In genomic region chr17:83082435-83082834, GRCh38 we compare ENCODE assay signal across 10 cellular contexts. TPM values are rescaled to one million over a fixed set of nuclear protein-coding genes. Genes with fewer than 3 reads are reported as not detected.
A peak's percentile ranks its signal among the peaks of the same experiment; 100 is the strongest.
DNase-seq lines count a peak whose midpoint lies in the region; ATAC-seq and TF ChIP-seq lines count a peak whose summit lies in the region.
"Had no signal": no experiment of that assay in that cellular context is flagged by ENCODE, and none has a peak within 500 bp of the region (broad histone marks: within the 10 kb centered on the region; RNA-seq: fewer than 3 reads in every experiment).

No MANE protein-coding gene starts in this region.

- no peaks in the 10 kb centered on the region for H3K9me3 Mint-ChIP-seq in T-helper 1 cell treated with Interleukin-12 subunit alpha and Interleukin-12 subunit beta and Interleukin-4 antibody, amounts not matched to agents 30 μg/mL and 1 μg/mL, for 36 hours
- no peaks in the 10 kb centered on the region for H3K9me3 Mint-ChIP-seq in WTC11
- no peaks in the 10 kb centered on the region for H3K9me3 Mint-ChIP-seq in stimulated activated effector memory CD8-positive, alpha-beta T cell treated with anti-CD3 and anti-CD28 coated beads, Interleukin-12 subunit alpha, Interleukin-12 subunit beta, amount 100 ng/mL, for 72 hours

- ATAC-seq in WTC11 (no peak), GM21526 (IDR thresholded peaks at IDR 0.05; ENCODE audit: low FRiP score, unreplicated experiment) (no peak)
- ATAC-seq in stimulated activated effector memory CD8-positive, alpha-beta T cell treated with anti-CD3 and anti-CD28 coated beads, Interleukin-12 subunit alpha, Interleukin-12 subunit beta, amount 100 ng/mL, for 72 hours: no peak

- CTCF ChIA-PET in WTC11 (lab: Charles Lee): no interaction called here

- POLR2A ChIA-PET in WTC11 (lab: Charles Lee): no interaction called here

- peaks cover 14% of the 10 kb centered on the region for H3K27me3 Mint-ChIP-seq in T-helper 1 cell treated with Interleukin-12 subunit alpha and Interleukin-12 subunit beta and Interleukin-4 antibody, amounts not matched to agents 30 μg/mL and 1 μg/mL, for 36 hours (ENCODE audit: low read depth)
- peaks cover 28% of the 10 kb centered on the region for H3K27me3 Mint-ChIP-seq in WTC11 (ENCODE audit: low read depth)

- H3K27ac ChIP-seq in WERI-Rb-1: no peak overlapping the region

- peaks cover 5% of the 10 kb centered on the region for H3K36me3 Mint-ChIP-seq in T-helper 1 cell treated with Interleukin-12 subunit alpha and Interleukin-12 subunit beta and Interleukin-4 antibody, amounts not matched to agents 30 μg/mL and 1 μg/mL, for 36 hours (ENCODE audit: low read depth)
- peaks cover 5% of the 10 kb centered on the region; the same call in 1 of the 2 replicates for H3K36me3 Mint-ChIP-seq in WTC11
- peaks cover 75% of the 10 kb centered on the region for H3K36me3 Mint-ChIP-seq in stimulated activated effector memory CD8-positive, alpha-beta T cell treated with anti-CD3 and anti-CD28 coated beads, Interleukin-12 subunit alpha, Interleukin-12 subunit beta, amount 100 ng/mL, for 72 hours

- peaks cover 7% of the 10 kb centered on the region for H3K9me3 ChIP-seq in WERI-Rb-1 (ENCODE audit: severe bottlenecking)

- DNase-seq in T-helper 1 cell: no peak
- DNase-seq in WTC11 (ENCODE audit: low spot score): no peak
- no peak for DNase-seq in fibroblast of villous mesenchyme (ENCODE audit: low read depth)
- DNase-seq in stimulated activated effector memory CD8-positive, alpha-beta T cell treated with anti-CD3 and anti-CD28 coated beads, Interleukin-12 subunit alpha, Interleukin-12 subunit beta, amount 100 ng/mL, for 72 hours (ENCODE audit: low spot score in 2 of 2): no peak
- DNase-seq in mesenteric fat pad (ENCODE audit: low spot score): no peak
- DNase-seq in WERI-Rb-1: no peak
- DNase-seq: 8988T; activated CD4-positive, alpha-beta T cell treated with anti-CD3 and anti-CD28 coated beads, Interleukin-2, amount 50 U/mL, for 4 hours had no signal

- H3K4me3 Mint-ChIP-seq in T-helper 1 cell treated with Interleukin-12 subunit alpha and Interleukin-12 subunit beta and Interleukin-4 antibody, amounts not matched to agents 30 μg/mL and 1 μg/mL, for 36 hours: peak overlapping the region; percentile 48
- peak overlapping the region; percentile 62 for H3K4me3 Mint-ChIP-seq in WTC11
- peak overlapping the region; percentile 83 for H3K4me3 Mint-ChIP-seq in stimulated activated effector memory CD8-positive, alpha-beta T cell treated with anti-CD3 and anti-CD28 coated beads, Interleukin-12 subunit alpha, Interleukin-12 subunit beta, amount 100 ng/mL, for 72 hours

- peaks cover 26% of the 10 kb centered on the region for H3K4me1 Mint-ChIP-seq in T-helper 1 cell treated with Interleukin-12 subunit alpha and Interleukin-12 subunit beta and Interleukin-4 antibody, amounts not matched to agents 30 μg/mL and 1 μg/mL, for 36 hours (ENCODE audit: low read depth)
- H3K4me1 Mint-ChIP-seq in WTC11: peaks cover 49% of the 10 kb centered on the region
- peaks cover 40% of the 10 kb centered on the region for H3K4me1 Mint-ChIP-seq in stimulated activated effector memory CD8-positive, alpha-beta T cell treated with anti-CD3 and anti-CD28 coated beads, Interleukin-12 subunit alpha, Interleukin-12 subunit beta, amount 100 ng/mL, for 72 hours

- TF ChIP-seq CTCF in WTC11 (IDR thresholded peaks at IDR 0.05) (no peak), fibroblast of villous mesenchyme (IDR thresholded peaks at IDR 0.05; ENCODE audit: insufficient read depth, low read depth, low read length) (no peak), WERI-Rb-1 (IDR thresholded peaks at IDR 0.05; ENCODE audit: low read depth, low read length) (no peak)

- H3K27ac Mint-ChIP-seq in T-helper 1 cell treated with Interleukin-12 subunit alpha and Interleukin-12 subunit beta and Interleukin-4 antibody, amounts not matched to agents 30 μg/mL and 1 μg/mL, for 36 hours: peak overlapping the region; percentile 58
- peak overlapping the region; percentile 98 for H3K27ac Mint-ChIP-seq in WTC11
- H3K27ac Mint-ChIP-seq in stimulated activated effector memory CD8-positive, alpha-beta T cell treated with anti-CD3 and anti-CD28 coated beads, Interleukin-12 subunit alpha, Interleukin-12 subunit beta, amount 100 ng/mL, for 72 hours: peak overlapping the region; percentile 93

- H3K4me3 ChIP-seq in fibroblast of villous mesenchyme (ENCODE audit: low read depth, low read length) (peak overlapping the region; percentile 70), WERI-Rb-1 (ENCODE audit: low read depth, low read length) (no peak overlapping the region)

- H3K36me3 ChIP-seq in WERI-Rb-1: no peaks in the 10 kb centered on the region

- peaks cover 33% of the 10 kb centered on the region for H3K27me3 ChIP-seq in WERI-Rb-1 (ENCODE audit: insufficient read depth, low read depth, severe bottlenecking)

TF ChIP-seq in WTC11, 78 proteins besides CTCF, POLR2A, EP300 and RAD21 (continues in another document):
- TF ChIP-seq, protein P1, sequence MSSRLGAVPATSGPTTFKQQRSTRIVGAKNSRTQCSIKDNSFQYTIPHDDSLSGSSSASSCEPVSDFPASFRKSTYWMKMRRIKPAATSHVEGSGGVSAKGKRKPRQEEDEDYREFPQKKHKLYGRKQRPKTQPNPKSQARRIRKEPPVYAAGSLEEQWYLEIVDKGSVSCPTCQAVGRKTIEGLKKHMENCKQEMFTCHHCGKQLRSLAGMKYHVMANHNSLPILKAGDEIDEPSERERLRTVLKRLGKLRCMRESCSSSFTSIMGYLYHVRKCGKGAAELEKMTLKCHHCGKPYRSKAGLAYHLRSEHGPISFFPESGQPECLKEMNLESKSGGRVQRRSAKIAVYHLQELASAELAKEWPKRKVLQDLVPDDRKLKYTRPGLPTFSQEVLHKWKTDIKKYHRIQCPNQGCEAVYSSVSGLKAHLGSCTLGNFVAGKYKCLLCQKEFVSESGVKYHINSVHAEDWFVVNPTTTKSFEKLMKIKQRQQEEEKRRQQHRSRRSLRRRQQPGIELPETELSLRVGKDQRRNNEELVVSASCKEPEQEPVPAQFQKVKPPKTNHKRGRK (CRISPR knock-in tag; IDR thresholded peaks at IDR 0.05; ENCODE audit: borderline replicate concordance): no peak
- no peak for TF ChIP-seq SP1 (CRISPR knock-in tag; conservative IDR thresholded peaks at IDR 0.05)
- no peak for TF ChIP-seq NFATC4 (CRISPR knock-in tag; IDR thresholded peaks at IDR 0.05)
- TF ChIP-seq NFE2L1 (CRISPR knock-in tag; IDR thresholded peaks at IDR 0.05): no peak
- TF ChIP-seq ATF2 (CRISPR knock-in tag; IDR thresholded peaks at IDR 0.05; ENCODE audit: borderline replicate concordance, low read depth): no peak
- no peak for TF ChIP-seq ZNF317 (CRISPR knock-in tag; IDR thresholded peaks at IDR 0.05; ENCODE audit: borderline replicate concordance, low read depth)
- no peak for TF ChIP-seq ELF4 (CRISPR knock-in tag; IDR thresholded peaks at IDR 0.05; ENCODE audit: low read depth)
- TF ChIP-seq SMAD3 (CRISPR knock-in tag; IDR thresholded peaks at IDR 0.05; ENCODE audit: borderline replicate concordance): no peak
- no peak for TF ChIP-seq NR3C1 (CRISPR knock-in tag; conservative IDR thresholded peaks at IDR 0.05; ENCODE audit: low read depth)
- no peak for TF ChIP-seq ATF6 (CRISPR knock-in tag; IDR thresholded peaks at IDR 0.05)

RNA-seq across cellular contexts. Expression of gene METRNL, which starts 3.0 kb away (rescaled TPM):
- total RNA-seq in WTC11 (2021): 27.7 to 29.3 TPM (median 28.1 TPM) in 3 replicates
- total RNA-seq in fibroblast of villous mesenchyme: 47.1 and 59.9 TPM in 2 replicates
- 151 TPM for total RNA-seq in mesenteric fat pad
